ENCODE assay signal across 1 cellular context in the genomic region with DNA sequence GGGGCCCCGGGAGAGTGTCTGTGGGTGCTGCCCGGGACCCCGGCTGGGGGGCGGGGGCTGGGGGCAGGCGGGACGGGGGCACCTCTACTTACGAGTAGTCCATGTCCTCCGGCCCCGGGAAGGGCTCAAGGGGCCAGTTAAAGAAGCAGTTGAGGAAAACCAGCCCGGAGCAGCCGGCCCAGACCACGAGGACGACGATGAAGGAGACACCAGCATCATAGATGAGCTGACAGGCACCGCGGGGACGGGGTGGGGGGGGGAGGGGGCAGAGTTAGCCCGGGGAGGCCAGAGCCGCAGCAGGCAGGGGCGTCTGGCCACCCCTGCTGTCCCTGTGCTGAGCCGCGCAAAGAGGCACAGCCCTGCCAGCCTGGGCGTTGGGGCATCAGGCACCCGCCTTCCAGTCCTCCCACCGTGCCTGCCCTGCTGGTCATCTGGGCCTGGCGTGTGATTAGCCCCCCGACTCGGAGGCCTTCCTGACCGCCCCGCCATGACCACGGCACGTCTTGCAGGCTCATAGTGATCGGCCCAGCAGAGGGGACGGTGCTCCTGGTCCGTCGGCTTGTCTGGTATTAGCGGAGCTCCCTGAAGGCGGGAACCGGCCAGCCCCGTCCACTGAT.
TF ChIP-seq lines count a peak whose summit lies in the region.

No MANE protein-coding gene starts in this region.

TF ChIP-seq in H1, 55 proteins besides CTCF, POLR2A, EP300 and RAD21:
- no peak for TF ChIP-seq SIRT6 (IDR thresholded peaks at IDR 0.05; ENCODE audit: low read length)
- TF ChIP-seq CREB1 (IDR thresholded peaks at IDR 0.05) = no peak
- TF ChIP-seq SUZ12 (IDR thresholded peaks at IDR 0.05; ENCODE audit: low read length) = no peak
- TF ChIP-seq EGR1 (IDR thresholded peaks at IDR 0.05; ENCODE audit: borderline replicate concordance, low read depth, low read length) = no peak
- no peak for TF ChIP-seq CTBP2 (IDR thresholded peaks at IDR 0.05; ENCODE audit: borderline replicate concordance, insufficient read depth, insufficient read length, low read length)
- TF ChIP-seq, protein P1, sequence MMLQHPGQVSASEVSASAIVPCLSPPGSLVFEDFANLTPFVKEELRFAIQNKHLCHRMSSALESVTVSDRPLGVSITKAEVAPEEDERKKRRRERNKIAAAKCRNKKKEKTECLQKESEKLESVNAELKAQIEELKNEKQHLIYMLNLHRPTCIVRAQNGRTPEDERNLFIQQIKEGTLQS (IDR thresholded peaks at IDR 0.05; ENCODE audit: insufficient read depth, low read depth, low read length) = no peak
- no peak for TF ChIP-seq POLR2AphosphoS5 (IDR thresholded peaks at IDR 0.05; ENCODE audit: low read depth, low read length)
- TF ChIP-seq RBBP5 (IDR thresholded peaks at IDR 0.05; ENCODE audit: borderline replicate concordance, low read depth, low read length) = no peak
- no peak for TF ChIP-seq SRF (IDR thresholded peaks at IDR 0.05; ENCODE audit: low read depth, low read length)
- TF ChIP-seq RXRA (IDR thresholded peaks at IDR 0.05; ENCODE audit: insufficient read depth, low read depth, low read length) = no peak
- TF ChIP-seq CHD1 (IDR thresholded peaks at IDR 0.05; ENCODE audit: low read depth, low read length) = no peak
- TF ChIP-seq CEBPB (IDR thresholded peaks at IDR 0.05; ENCODE audit: low read depth, low read length) = no peak
- TF ChIP-seq MAFK (IDR thresholded peaks at IDR 0.05; ENCODE audit: low read depth, low read length) = no peak
- TF ChIP-seq PHF8 (conservative IDR thresholded peaks at IDR 0.05; ENCODE audit: low read depth, low read length) = no peak
- no peak for TF ChIP-seq E2F6 (IDR thresholded peaks at IDR 0.05)
- TF ChIP-seq RNF2 (IDR thresholded peaks at IDR 0.05; ENCODE audit: borderline replicate concordance, low read depth, low read length, missing control alignments, poor library complexity, severe bottlenecking) = no peak
